8 cellular contexts compared by ENCODE assay signal in genomic region chr13:45340422-45341033, GRCh38. TPM values are rescaled to one million over a fixed set of nuclear protein-coding genes. Genes with fewer than 3 reads are reported as not detected.
DNase-seq lines count a peak whose midpoint lies in the region; ATAC-seq lines count a peak whose summit lies in the region.

No MANE protein-coding gene starts in this region.

- no peaks in the 10 kb centered on the region for H3K27me3 Mint-ChIP-seq in activated CD8-positive, alpha-beta memory T cell treated with anti-CD3 and anti-CD28 coated beads, Interleukin-2, amount 10 ng/mL, durations not matched to agents 7 days and 5 days

- H2AFZ ChIP-seq in mesenchymal stem cell (ENCODE audit: low read depth, low read length): no peak overlapping the region

- peak overlapping the region; percentile 61 for H3K4me2 ChIP-seq in mesenchymal stem cell (ENCODE audit: low read length, poor library complexity, severe bottlenecking)

- H2BK15ac ChIP-seq in mesenchymal stem cell (ENCODE audit: low read depth, poor library complexity, severe bottlenecking): peak overlapping the region; percentile 8

- peaks cover 33% of the 10 kb centered on the region for H3K4me1 ChIP-seq in effector memory CD4-positive, alpha-beta T cell (ENCODE audit: control insufficient read depth, insufficient read depth, low read length, poor library complexity, severe bottlenecking)
- peaks cover 9% of the 10 kb centered on the region for H3K4me1 ChIP-seq in mesenchymal stem cell (ENCODE audit: control insufficient read depth, insufficient read depth, low read depth, low read length)

- peak overlapping the region; percentile 74 for H3K4me3 ChIP-seq in effector memory CD4-positive, alpha-beta T cell (ENCODE audit: insufficient read depth, low read depth, low read length, poor library complexity, severe bottlenecking)
- H3K4me3 ChIP-seq in mesenchymal stem cell (ENCODE audit: insufficient read depth in 1 of 2, low read depth in 1 of 2, low read length in 2 of 2): peak overlapping the region; percentile 89 to 96

- H3K36me3 Mint-ChIP-seq in activated CD8-positive, alpha-beta memory T cell treated with anti-CD3 and anti-CD28 coated beads, Interleukin-2, amount 10 ng/mL, durations not matched to agents 7 days and 5 days: peaks cover 58% of the 10 kb centered on the region

- peak overlapping the region; percentile 92 for H3K4me3 Mint-ChIP-seq in activated CD8-positive, alpha-beta memory T cell treated with anti-CD3 and anti-CD28 coated beads, Interleukin-2, amount 10 ng/mL, durations not matched to agents 7 days and 5 days

- peak overlapping the region; percentile 98 to 100 for H3K14ac ChIP-seq in mesenchymal stem cell (ENCODE audit: low read length in 2 of 2)

- CTCF ChIA-PET in activated CD8-positive, alpha-beta memory T cell treated with anti-CD3 and anti-CD28 coated beads, Interleukin-2, amount 10 ng/mL, durations not matched to agents 7 days and 5 days (lab: Charles Lee): interaction anchor here (0.6 to 8.1 kb wide), 7 partner anchors 22 to 294 kb away, joined by 3 to 52 read pairs (median 4); no protein-coding TSS in a partner anchor

- WGBS in mesenchymal stem cell: under 1% methylated on average over 47 of the region's 64 CpGs

- ATAC-seq in HG03439 (IDR thresholded peaks at IDR 0.05; ENCODE audit: unreplicated experiment): peak; percentile 42
- ATAC-seq in activated CD8-positive, alpha-beta memory T cell treated with anti-CD3 and anti-CD28 coated beads, Interleukin-2, amount 10 ng/mL, durations not matched to agents 7 days and 5 days: peak; percentile 49

- peak overlapping the region; percentile 99 for H2BK5ac ChIP-seq in mesenchymal stem cell (ENCODE audit: low read depth, low read length, poor library complexity, severe bottlenecking)

- peak overlapping the region; percentile 80 for H4K91ac ChIP-seq in mesenchymal stem cell (ENCODE audit: low read length)

- H3K9me3 ChIP-seq in effector memory CD4-positive, alpha-beta T cell (ENCODE audit: control insufficient read depth, low read length): no peaks in the 10 kb centered on the region
- no peaks in the 10 kb centered on the region for H3K9me3 ChIP-seq in mesenchymal stem cell (ENCODE audit: control insufficient read depth, low read length)

- H2BK12ac ChIP-seq in mesenchymal stem cell (ENCODE audit: low read length in 2 of 2): peak overlapping the region; percentile 2 to 71

- H3K9me3 Mint-ChIP-seq in activated CD8-positive, alpha-beta memory T cell treated with anti-CD3 and anti-CD28 coated beads, Interleukin-2, amount 10 ng/mL, durations not matched to agents 7 days and 5 days (ENCODE audit: low read depth): no peaks in the 10 kb centered on the region

- peak overlapping the region; percentile 100 for H3K27ac Mint-ChIP-seq in activated CD8-positive, alpha-beta memory T cell treated with anti-CD3 and anti-CD28 coated beads, Interleukin-2, amount 10 ng/mL, durations not matched to agents 7 days and 5 days

- H3K18ac ChIP-seq in mesenchymal stem cell (ENCODE audit: low read depth in 1 of 2, low read length in 2 of 2): peak overlapping the region; percentile 99

- H3K9ac ChIP-seq in mesenchymal stem cell (ENCODE audit: low read length): peak overlapping the region; percentile 98

- peaks cover 10% of the 10 kb centered on the region for H3K79me1 ChIP-seq in mesenchymal stem cell (replicated peaks; ENCODE audit: low read length, poor library complexity, severe bottlenecking)

- H3K27me3 ChIP-seq in effector memory CD4-positive, alpha-beta T cell (replicated peaks; ENCODE audit: control insufficient read depth, insufficient read depth, low read length, poor library complexity, severe bottlenecking): no peaks in the 10 kb centered on the region
- H3K27me3 ChIP-seq in mesenchymal stem cell (ENCODE audit: control insufficient read depth in 1 of 2, insufficient read depth in 1 of 2, low read length in 2 of 2): no peaks in the 10 kb centered on the region

- peak overlapping the region in 1 of 2 experiments; percentile 99 for H3K23ac ChIP-seq in mesenchymal stem cell (ENCODE audit: low read length in 2 of 2)

- peaks cover 55% of the 10 kb centered on the region for H3K4me1 Mint-ChIP-seq in activated CD8-positive, alpha-beta memory T cell treated with anti-CD3 and anti-CD28 coated beads, Interleukin-2, amount 10 ng/mL, durations not matched to agents 7 days and 5 days

- DNase-seq in C1 segment of cervical spinal cord (lab: John Stamatoyannopoulos, UW) (peak; percentile 5 to 92 (median 76)), GM19240 (ENCODE audit: insufficient read length, low spot score) (peak; percentile 31), NCI-H82 treated with DMSO at 0.1 percent for 48 hours (lab: John Stamatoyannopoulos, UW; ENCODE audit: unreplicated experiment) (peak; percentile 55), mesenchymal stem cell (peak; percentile 94)
- peak; percentile 90 for DNase-seq in activated CD8-positive, alpha-beta memory T cell treated with anti-CD3 and anti-CD28 coated beads, Interleukin-2, amount 10 ng/mL, durations not matched to agents 7 days and 5 days
- DNase-seq in effector memory CD4-positive, alpha-beta T cell: peak; percentile 70 to 76 (median 74)
- DNase-seq in stimulated activated CD8-positive, alpha-beta memory T cell treated with anti-CD3 and anti-CD28 coated beads, Interleukin-12 subunit alpha, Interleukin-12 subunit beta, amount 100 ng/mL, for 1 hour (ENCODE audit: low read depth): peak; percentile 68

- H3K27ac ChIP-seq in effector memory CD4-positive, alpha-beta T cell (ENCODE audit: insufficient read depth, low read length, poor library complexity, severe bottlenecking): peak overlapping the region; percentile 98
- H3K27ac ChIP-seq in mesenchymal stem cell (ENCODE audit: low read length, poor library complexity, severe bottlenecking): peak overlapping the region; percentile 99

- peak overlapping the region; percentile 96 for H2BK120ac ChIP-seq in mesenchymal stem cell (ENCODE audit: low read depth, low read length)

- H3K4ac ChIP-seq in mesenchymal stem cell (ENCODE audit: low read depth in 1 of 2, low read length in 2 of 2): peak overlapping the region; percentile 99 to 100

- H3K36me3 ChIP-seq in effector memory CD4-positive, alpha-beta T cell (ENCODE audit: control insufficient read depth, insufficient read depth, low read length): peaks cover 49% of the 10 kb centered on the region
- H3K36me3 ChIP-seq in mesenchymal stem cell (ENCODE audit: control insufficient read depth in 1 of 2, insufficient read depth in 2 of 2, low read depth in 1 of 2, low read length in 2 of 2): peaks cover 13 to 57% of the 10 kb centered on the region in 2 experiments

- peak overlapping the region; percentile 65 for H2AK5ac ChIP-seq in mesenchymal stem cell (ENCODE audit: low read length, severe bottlenecking)

- peak overlapping the region; percentile 59 for H4K8ac ChIP-seq in mesenchymal stem cell (ENCODE audit: low read length)

RNA-seq across cellular contexts. Expression of gene TPT1, which starts 0.5 kb away (rescaled TPM):
- total RNA-seq in activated CD8-positive, alpha-beta memory T cell treated with anti-CD3 and anti-CD28 coated beads, Interleukin-2, amount 10 ng/mL, durations not matched to agents 7 days and 5 days: 1,000 to 10,000 TPM; 3,114 to 3,198 TPM
- polyA plus RNA-seq in mesenchymal stem cell (2013, experiment 1 of 2): 4,121 TPM
- polyA plus RNA-seq in mesenchymal stem cell (2013, experiment 2 of 2): 4,163 TPM

Comparison
In these comparisons a context has a peak if more than half of its experiments do, and no peak if none do; other contexts are left out.
1. Peak in every context shown above with its lines: DNase-seq, ATAC-seq, H3K4me3 ChIP-seq and H3K27ac ChIP-seq.
2. DNase-seq: peak in every context shown above with its lines; median percentile 94 in mesenchymal stem cell; 90 in activated CD8-positive, alpha-beta memory T cell treated with anti-CD3 and anti-CD28 coated beads, Interleukin-2, amount 10 ng/mL, durations not matched to agents 7 days and 5 days; 76 in C1 segment of cervical spinal cord; 74 in effector memory CD4-positive, alpha-beta T cell; 68 in stimulated activated CD8-positive, alpha-beta memory T cell treated with anti-CD3 and anti-CD28 coated beads, Interleukin-12 subunit alpha, Interleukin-12 subunit beta, amount 100 ng/mL, for 1 hour; 55 in NCI-H82 treated with DMSO at 0.1 percent for 48 hours; 31 in GM19240.